Comparison of ENCODE assay signal across 13 cellular contexts in the genomic region with DNA sequence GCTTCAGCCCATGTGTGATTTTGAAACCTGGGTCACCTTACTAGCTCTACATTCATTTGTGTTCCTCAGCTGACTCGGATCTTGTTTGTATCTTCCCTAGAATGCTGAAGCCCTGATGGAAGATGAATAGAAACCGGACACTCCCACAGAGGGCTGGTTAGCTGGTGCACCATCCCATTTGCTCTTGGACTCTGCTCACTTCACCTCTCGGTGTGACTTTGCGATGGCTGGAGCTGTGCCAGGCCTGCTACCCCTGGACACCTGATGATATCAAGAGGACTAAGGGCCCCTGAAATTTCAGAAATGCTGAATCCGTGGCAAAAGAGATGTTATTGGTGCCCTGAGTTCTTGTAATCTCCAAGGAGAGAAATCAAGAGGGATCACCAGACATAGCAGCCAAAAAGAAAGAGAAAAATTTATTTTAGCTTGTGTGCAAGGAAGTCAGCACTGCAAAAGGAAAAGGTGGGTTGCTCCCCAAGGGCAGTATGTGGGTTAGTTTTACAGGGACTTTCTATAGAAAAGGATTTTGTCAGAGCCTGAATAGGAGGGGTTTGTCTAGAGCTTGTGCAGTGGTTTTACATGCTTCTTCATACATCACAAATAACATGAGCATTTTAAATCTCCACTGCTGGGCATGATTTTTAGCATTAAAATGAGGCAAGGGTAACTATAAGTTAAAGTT.
A peak's percentile ranks its signal among the peaks of the same experiment; 100 is the strongest.
DNase-seq lines count a peak whose midpoint lies in the region; ATAC-seq and TF ChIP-seq lines count a peak whose summit lies in the region.
"Had no signal": no experiment of that assay in that cellular context is flagged by ENCODE, and none has a peak within 500 bp of the region (broad histone marks: within the 10 kb centered on the region; RNA-seq: fewer than 3 reads in every experiment).

No MANE protein-coding gene starts in this region.

- H3K9me3 Mint-ChIP-seq in activated CD4-positive, alpha-beta memory T cell treated with anti-CD3 and anti-CD28 coated beads for 36 hours, result no peaks in the 10 kb centered on the region
- peaks cover 2% of the 10 kb centered on the region for H3K9me3 Mint-ChIP-seq in activated CD4-positive, alpha-beta memory T cell treated with anti-CD3 and anti-CD28 coated beads, Interleukin-2, amount 10 ng/mL, durations not matched to agents 7 days and 5 days
- H3K9me3 Mint-ChIP-seq in HFFc6, result no peaks in the 10 kb centered on the region
- H3K9me3 Mint-ChIP-seq in stimulated activated naive CD8-positive, alpha-beta T cell treated with anti-CD3 and anti-CD28 coated beads, Interleukin-15, amount 100 ng/mL, for 72 hours, result no peaks in the 10 kb centered on the region

- no peak for DNase-seq in activated CD4-positive, alpha-beta memory T cell treated with anti-CD3 and anti-CD28 coated beads for 36 hours
- DNase-seq in activated CD4-positive, alpha-beta memory T cell treated with anti-CD3 and anti-CD28 coated beads, Interleukin-2, amount 10 ng/mL, durations not matched to agents 7 days and 5 days, result no peak
- DNase-seq in HFFc6, result no peak
- no peak for DNase-seq in stimulated activated naive CD8-positive, alpha-beta T cell treated with anti-CD3 and anti-CD28 coated beads, Interleukin-15, amount 100 ng/mL, for 72 hours
- DNase-seq in kidney glomerular epithelial cell (lab: John Stamatoyannopoulos, UW), result no peak
- no peak for DNase-seq in NCI-H2196 treated with DMSO at 0.1 percent for 48 hours (lab: John Stamatoyannopoulos, UW; ENCODE audit: unreplicated experiment)
- DNase-seq: activated CD4-positive, alpha-beta T cell treated with anti-CD3 and anti-CD28 coated beads for 1 hour; kidney; NCI-H1694 treated with DMSO at 0.1 percent for 48 hours; RPMI8226 had no signal

- no peak overlapping the region for H3K4me3 Mint-ChIP-seq in activated CD4-positive, alpha-beta memory T cell treated with anti-CD3 and anti-CD28 coated beads for 36 hours
- H3K4me3 Mint-ChIP-seq in activated CD4-positive, alpha-beta memory T cell treated with anti-CD3 and anti-CD28 coated beads, Interleukin-2, amount 10 ng/mL, durations not matched to agents 7 days and 5 days, result no peak overlapping the region
- no peak overlapping the region for H3K4me3 Mint-ChIP-seq in HFFc6
- peak overlapping the region in 1 of 2 donors; percentile 6 for H3K4me3 Mint-ChIP-seq in stimulated activated naive CD8-positive, alpha-beta T cell treated with anti-CD3 and anti-CD28 coated beads, Interleukin-15, amount 100 ng/mL, for 72 hours

- no peaks in the 10 kb centered on the region for H3K27me3 Mint-ChIP-seq in activated CD4-positive, alpha-beta memory T cell treated with anti-CD3 and anti-CD28 coated beads for 36 hours
- H3K27me3 Mint-ChIP-seq in activated CD4-positive, alpha-beta memory T cell treated with anti-CD3 and anti-CD28 coated beads, Interleukin-2, amount 10 ng/mL, durations not matched to agents 7 days and 5 days, result no peaks in the 10 kb centered on the region
- no peaks in the 10 kb centered on the region for H3K27me3 Mint-ChIP-seq in HFFc6 (ENCODE audit: insufficient read depth)
- no peaks in the 10 kb centered on the region for H3K27me3 Mint-ChIP-seq in stimulated activated naive CD8-positive, alpha-beta T cell treated with anti-CD3 and anti-CD28 coated beads, Interleukin-15, amount 100 ng/mL, for 72 hours

- peak overlapping the region; percentile 26 for H3K27ac Mint-ChIP-seq in activated CD4-positive, alpha-beta memory T cell treated with anti-CD3 and anti-CD28 coated beads for 36 hours
- H3K27ac Mint-ChIP-seq in activated CD4-positive, alpha-beta memory T cell treated with anti-CD3 and anti-CD28 coated beads, Interleukin-2, amount 10 ng/mL, durations not matched to agents 7 days and 5 days, result no peak overlapping the region
- peak overlapping the region; percentile 57 for H3K27ac Mint-ChIP-seq in HFFc6
- peak overlapping the region; percentile 27 to 48 for H3K27ac Mint-ChIP-seq in stimulated activated naive CD8-positive, alpha-beta T cell treated with anti-CD3 and anti-CD28 coated beads, Interleukin-15, amount 100 ng/mL, for 72 hours

- ATAC-seq in HG03460 (IDR thresholded peaks at IDR 0.05; ENCODE audit: unreplicated experiment) (peak; percentile 44), GM21526 (IDR thresholded peaks at IDR 0.05; ENCODE audit: low FRiP score, unreplicated experiment) (no peak)
- ATAC-seq in stimulated activated naive CD8-positive, alpha-beta T cell treated with anti-CD3 and anti-CD28 coated beads, Interleukin-15, amount 100 ng/mL, for 72 hours, result peak; percentile 40
- ATAC-seq: A549 had no signal

- CTCF ChIA-PET in activated CD4-positive, alpha-beta memory T cell treated with anti-CD3 and anti-CD28 coated beads for 36 hours (lab: Charles Lee), result interaction anchor here (1.2 kb wide), 1 partner anchor 1206 kb away, joined by 3 read pairs; no protein-coding TSS in a partner anchor
- CTCF ChIA-PET in activated CD4-positive, alpha-beta memory T cell treated with anti-CD3 and anti-CD28 coated beads, Interleukin-2, amount 10 ng/mL, durations not matched to agents 7 days and 5 days (lab: Charles Lee), result no interaction called here

- intact Hi-C loops in activated CD4-positive, alpha-beta memory T cell treated with anti-CD3 and anti-CD28 coated beads for 36 hours (cut with micrococcal nuclease), result no loop called here

- H3K4me1 Mint-ChIP-seq in activated CD4-positive, alpha-beta memory T cell treated with anti-CD3 and anti-CD28 coated beads for 36 hours (ENCODE audit: low read depth), result peaks cover 22% of the 10 kb centered on the region
- H3K4me1 Mint-ChIP-seq in activated CD4-positive, alpha-beta memory T cell treated with anti-CD3 and anti-CD28 coated beads, Interleukin-2, amount 10 ng/mL, durations not matched to agents 7 days and 5 days, result peaks cover 9% of the 10 kb centered on the region
- H3K4me1 Mint-ChIP-seq in HFFc6 (ENCODE audit: low read depth), result peaks cover 56% of the 10 kb centered on the region
- H3K4me1 Mint-ChIP-seq in stimulated activated naive CD8-positive, alpha-beta T cell treated with anti-CD3 and anti-CD28 coated beads, Interleukin-15, amount 100 ng/mL, for 72 hours, result peaks cover 37% of the 10 kb centered on the region

- TF ChIP-seq CTCF in HFFc6 (IDR thresholded peaks at IDR 0.05), result no peak

- H3K36me3 Mint-ChIP-seq in activated CD4-positive, alpha-beta memory T cell treated with anti-CD3 and anti-CD28 coated beads for 36 hours, result no peaks in the 10 kb centered on the region
- no peaks in the 10 kb centered on the region for H3K36me3 Mint-ChIP-seq in activated CD4-positive, alpha-beta memory T cell treated with anti-CD3 and anti-CD28 coated beads, Interleukin-2, amount 10 ng/mL, durations not matched to agents 7 days and 5 days (ENCODE audit: low read depth)
- no peaks in the 10 kb centered on the region for H3K36me3 Mint-ChIP-seq in HFFc6 (ENCODE audit: low read depth)

- POLR2A ChIA-PET in activated CD4-positive, alpha-beta memory T cell treated with anti-CD3 and anti-CD28 coated beads for 36 hours (lab: Charles Lee), result no interaction called here
- POLR2A ChIA-PET in activated CD4-positive, alpha-beta memory T cell treated with anti-CD3 and anti-CD28 coated beads, Interleukin-2, amount 10 ng/mL, durations not matched to agents 7 days and 5 days (lab: Charles Lee), result no interaction called here
